ENCODE assay signal across 19 cellular contexts in genomic region chr18:6553234-6553900, GRCh38.
A peak's percentile ranks its signal among the peaks of the same experiment; 100 is the strongest.
DNase-seq lines count a peak whose midpoint lies in the region; ATAC-seq, FAIRE-seq and TF ChIP-seq lines count a peak whose summit lies in the region.
"Had no signal": no experiment of that assay in that cellular context is flagged by ENCODE, and none has a peak within 500 bp of the region (broad histone marks: within the 10 kb centered on the region; RNA-seq: fewer than 3 reads in every experiment).

No MANE protein-coding gene starts in this region.

- H2AFZ ChIP-seq in K562 (ENCODE audit: low read depth, low read length): no peak overlapping the region

- H3K36me3 ChIP-seq in K562 (ENCODE audit: control insufficient read depth, insufficient read depth, low read length): no peaks in the 10 kb centered on the region
- no peaks in the 10 kb centered on the region for H3K36me3 ChIP-seq in tibial nerve
- H3K36me3 ChIP-seq: HAP-1, Peyer's patch had no signal

- FAIRE-seq in K562 (lab: Jason Lieb, UNC): no peak

- ATAC-seq in K562: no peak
- ATAC-seq in HG03135 (IDR thresholded peaks at IDR 0.05; ENCODE audit: unreplicated experiment): no peak
- ATAC-seq: SK-N-SH treated with all-trans-retinoic acid at 6 μM for 48 hours had no signal

- no peaks in the 10 kb centered on the region for H3K79me2 ChIP-seq in K562 (ENCODE audit: control insufficient read depth, insufficient read depth, low read length)

- CTCF ChIA-PET in K562 (lab: Yijun Ruan, JAX; ENCODE audit: low intra/inter-chr PET ratio) (no interaction called here), RWPE1 (lab: Yijun Ruan, JAX) (interaction anchor here (0.8 kb wide), 1 partner anchor 176 kb away, joined by 5 read pairs; the partner anchor contains the start of gene ARHGAP28)

- 0% methylated on average over 3 of the region's 3 CpGs for WGBS in K562 (ENCODE audit: insufficient coverage, low coverage, missing lambda C conversion rate)
- 39 to 41% methylated on average over 3 of the region's 3 CpGs for WGBS in tibial nerve, 2 donors

- no peaks in the 10 kb centered on the region for H3K9me1 ChIP-seq in K562 (ENCODE audit: control insufficient read depth, insufficient read depth, low read length)

- in situ Hi-C loops in K562 (cut with MboI): no loop called here

- POLR2A ChIA-PET in K562 (lab: Yijun Ruan, JAX) (interaction anchor here (0.6 to 1.0 kb wide), 2 partner anchors 13 to 15 kb away, joined by 3 to 5 read pairs; no protein-coding TSS in a partner anchor), RWPE1 (lab: Yijun Ruan, JAX; ENCODE audit: low non-redundant PET) (no interaction called here)

- H3K9me3 ChIP-seq in K562 (replicated peaks; ENCODE audit: control insufficient read depth, insufficient read depth, low read depth, low read length) (no peaks in the 10 kb centered on the region), tibial nerve (no peaks in the 10 kb centered on the region)
- H3K9me3 ChIP-seq: HAP-1, Peyer's patch had no signal

- TF ChIP-seq CTCF in K562 (IDR thresholded peaks at IDR 0.05 in 2 of 3, conservative IDR thresholded peaks at IDR 0.05 in 1 of 3; ENCODE audit: insufficient read depth in 2 of 3, low read depth in 1 of 3, low read length in 3 of 3) (no peak), fibroblast of mammary gland (conservative IDR thresholded peaks at IDR 0.05; ENCODE audit: control insufficient read depth, insufficient read depth, low read depth, low read length) (no peak), tibial nerve (IDR thresholded peaks at IDR 0.05) (no peak), RWPE1 (conservative IDR thresholded peaks at IDR 0.05; ENCODE audit: low read depth) (no peak)

- no peak for TF ChIP-seq RAD21 in K562 (CRISPR knock-in tag; conservative IDR thresholded peaks at IDR 0.05 in 1 of 2, IDR thresholded peaks at IDR 0.05 in 1 of 2)

- H4K20me1 ChIP-seq in K562 (replicated peaks; ENCODE audit: control insufficient read depth, insufficient read depth, low read length): 0 out of 2 replicates have a peak, but pooled peaks cover 5% of the 10 kb centered on the region

- no TSS peak for BruUV-seq in K562 (replicated peaks; lab: Mats Ljungman, UMichigan)

- TF ChIP-seq EP300 in K562 (IDR thresholded peaks at IDR 0.05; ENCODE audit: low read length): no peak
- peak in 1 of 2 donors; percentile 12 for TF ChIP-seq EP300 in tibial nerve (IDR thresholded peaks at IDR 0.05)

- DNase-seq in HS-5 (ENCODE audit: low read depth) (peak; percentile 25), K562 (ENCODE audit: extremely low read depth in 1 of 4, low spot score in 3 of 4) (no peak), fibroblast of mammary gland (ENCODE audit: low read depth) (peak; percentile 64), tibial nerve (ENCODE audit: low spot score in 2 of 2) (no peak), NCI-H524 (lab: John Stamatoyannopoulos, UW) (no peak), RWPE1 (ENCODE audit: low spot score) (no peak)
- DNase-seq: Caco-2; CD4-positive, CD25-positive, alpha-beta regulatory T cell; DMS79; KBM-7; NCI-H1436; NCI-H2081; NCI-H510A treated with DMSO at 0.1 percent for 48 hours; Peyer's patch; Right ventricle myocardium superior had no signal

- no peak overlapping the region for H3K4me2 ChIP-seq in K562 (ENCODE audit: insufficient read depth, low read length)

- intact Hi-C loops in K562 (cut with micrococcal nuclease): no loop called here

- H3K27me3 ChIP-seq in K562 (ENCODE audit: control insufficient read depth in 2 of 2, insufficient read depth in 2 of 2, low read length in 2 of 2) (peaks cover 8 to 14% of the 10 kb centered on the region in 2 experiments; a peak in 3 of 5 replicates), tibial nerve (no peaks in the 10 kb centered on the region)
- H3K27me3 ChIP-seq: Peyer's patch had no signal

- H3K4me1 ChIP-seq in K562 (replicated peaks in 1 of 2; ENCODE audit: control insufficient read depth in 2 of 2, insufficient read depth in 2 of 2, low read length in 2 of 2) (no peaks in the 10 kb centered on the region), tibial nerve (peaks cover 0 to 13% (median 2%) of the 10 kb centered on the region in 4 donors)
- H3K4me1 ChIP-seq: HAP-1, Peyer's patch had no signal

- no peak overlapping the region for H3K9ac ChIP-seq in K562 (ENCODE audit: insufficient read depth in 1 of 2, low read depth in 2 of 2, low read length in 2 of 2)

- no peak for TF ChIP-seq POLR2A in K562 (conservative IDR thresholded peaks at IDR 0.05)
- TF ChIP-seq POLR2A in tibial nerve (IDR thresholded peaks at IDR 0.05): no peak

- H3K4me3 ChIP-seq in K562 (no peak overlapping the region), fibroblast of mammary gland (ENCODE audit: control insufficient read depth, low read depth, low read length) (no peak overlapping the region), tibial nerve (no peak overlapping the region)
- H3K4me3 ChIP-seq: HAP-1, Peyer's patch had no signal

- H3K27ac ChIP-seq in K562 (ENCODE audit: extremely low read depth, low read depth, low read length) (no peak overlapping the region), tibial nerve (peak overlapping the region in 3 of 4 donors; percentile 32 to 74 (median 71)), RWPE1 (no peak overlapping the region)
- H3K27ac ChIP-seq: HL-60, Peyer's patch had no signal

TF ChIP-seq in K562, 482 proteins besides CTCF, POLR2A, EP300 and RAD21:
- no peak for TF ChIP-seq ZNF212 (CRISPR knock-in tag; IDR thresholded peaks at IDR 0.05)
- TF ChIP-seq ZFX (CRISPR knock-in tag; IDR thresholded peaks at IDR 0.05): no peak
- no peak for TF ChIP-seq JUND (IDR thresholded peaks at IDR 0.05; ENCODE audit: borderline replicate concordance, low read depth, low read length)
- peak; percentile 32; the same call in 1 of the 3 replicates for TF ChIP-seq JUND (tag; IDR thresholded peaks at IDR 0.05; ENCODE audit: borderline replicate concordance, low read depth, low read length)
- TF ChIP-seq, protein P1, sequence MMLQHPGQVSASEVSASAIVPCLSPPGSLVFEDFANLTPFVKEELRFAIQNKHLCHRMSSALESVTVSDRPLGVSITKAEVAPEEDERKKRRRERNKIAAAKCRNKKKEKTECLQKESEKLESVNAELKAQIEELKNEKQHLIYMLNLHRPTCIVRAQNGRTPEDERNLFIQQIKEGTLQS (IDR thresholded peaks at IDR 0.05): peak; percentile 84
- TF ChIP-seq, protein P1 (CRISPR knock-in tag; conservative IDR thresholded peaks at IDR 0.05): no peak
- peak; percentile 66; the same call in 1 of the 2 replicates for TF ChIP-seq JUNB (CRISPR knock-in tag; conservative IDR thresholded peaks at IDR 0.05)
- TF ChIP-seq THRAP3 (IDR thresholded peaks at IDR 0.05; ENCODE audit: borderline replicate concordance): no peak

Comparison
In these comparisons a context has a peak if more than half of its experiments do, and no peak if none do; other contexts are left out.
1. DNase-seq: peak in HS-5 (single experiment) and fibroblast of mammary gland (single experiment); none in K562 (0 of 4), tibial nerve (0 of 2), NCI-H524 (0 of 2) and RWPE1 (single experiment).
2. H3K27ac ChIP-seq: peak in tibial nerve (3 of 4); none in K562 (single experiment) and RWPE1 (single experiment).